ENCODE assay signal across 8 cellular contexts in the genomic region with DNA sequence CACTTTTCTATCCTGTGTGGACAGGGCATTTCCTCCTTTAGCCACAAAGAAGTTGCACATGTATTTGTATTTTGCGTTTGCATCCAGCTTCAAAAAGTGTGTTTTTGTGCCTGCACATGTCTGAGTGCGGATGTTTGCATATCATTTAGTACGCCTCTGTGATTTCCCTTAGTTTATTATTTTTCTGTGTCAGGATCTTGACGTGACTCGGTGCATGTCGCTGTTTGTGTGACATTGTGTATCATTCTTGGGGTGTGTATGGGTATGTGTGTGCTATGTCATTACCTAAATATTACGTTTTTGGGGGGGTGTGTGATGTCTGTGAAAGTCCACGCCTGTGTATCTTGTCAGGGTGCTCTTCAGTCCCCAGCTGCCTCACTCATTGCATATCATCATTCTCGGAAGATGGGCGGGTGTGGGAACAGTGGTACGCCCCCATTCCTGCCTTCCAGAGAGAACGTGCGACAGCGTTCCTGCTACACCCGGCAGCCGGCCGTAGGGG. TPM values are rescaled to one million over a fixed set of nuclear protein-coding genes. Genes with fewer than 3 reads are reported as not detected.
DNase-seq lines count a peak whose midpoint lies in the region; ATAC-seq and TF ChIP-seq lines count a peak whose summit lies in the region.

No MANE protein-coding gene starts in this region.

- no peaks in the 10 kb centered on the region for H3K27me3 ChIP-seq in tibial nerve

- peak overlapping the region; percentile 86 to 96 (median 90) for H3K4me3 ChIP-seq in tibial nerve

- peaks cover 4 to 38% (median 20%) of the 10 kb centered on the region in 4 donors for H3K4me1 ChIP-seq in tibial nerve

- 1% methylated on average over 14 to 17 of the region's 17 CpGs for WGBS in tibial nerve, 2 donors

- H3K9me3 Mint-ChIP-seq in activated naive CD4-positive, alpha-beta T cell treated with anti-CD3 and anti-CD28 coated beads for 36 hours, result no peaks in the 10 kb centered on the region
- H3K9me3 Mint-ChIP-seq in activated naive CD8-positive, alpha-beta T cell treated with anti-CD3 and anti-CD28 coated beads, Interleukin-2, amount 10 ng/mL, durations not matched to agents 7 days and 5 days, result no peaks in the 10 kb centered on the region

- CTCF ChIA-PET in activated naive CD4-positive, alpha-beta T cell treated with anti-CD3 and anti-CD28 coated beads for 36 hours (lab: Charles Lee), result interaction anchor here (0.7 to 2.9 kb wide), 7 partner anchors 9 to 69 kb away, joined by 3 to 14 read pairs (median 4); a partner anchor contains a TSS

- no peak for ATAC-seq in activated naive CD8-positive, alpha-beta T cell treated with anti-CD3 and anti-CD28 coated beads, Interleukin-2, amount 10 ng/mL, durations not matched to agents 7 days and 5 days (ENCODE audit: low read depth)
- peak; percentile 2 for ATAC-seq in left colon

- peak overlapping the region; percentile 100 for H3K4me3 Mint-ChIP-seq in activated naive CD4-positive, alpha-beta T cell treated with anti-CD3 and anti-CD28 coated beads for 36 hours
- H3K4me3 Mint-ChIP-seq in activated naive CD8-positive, alpha-beta T cell treated with anti-CD3 and anti-CD28 coated beads, Interleukin-2, amount 10 ng/mL, durations not matched to agents 7 days and 5 days, result peak overlapping the region; percentile 100

- TF ChIP-seq POLR2A in tibial nerve (IDR thresholded peaks at IDR 0.05), result no peak

- H3K27me3 Mint-ChIP-seq in activated naive CD4-positive, alpha-beta T cell treated with anti-CD3 and anti-CD28 coated beads for 36 hours (ENCODE audit: low read depth), result no peaks in the 10 kb centered on the region
- H3K27me3 Mint-ChIP-seq in activated naive CD8-positive, alpha-beta T cell treated with anti-CD3 and anti-CD28 coated beads, Interleukin-2, amount 10 ng/mL, durations not matched to agents 7 days and 5 days, result no peaks in the 10 kb centered on the region

- H3K36me3 Mint-ChIP-seq in activated naive CD4-positive, alpha-beta T cell treated with anti-CD3 and anti-CD28 coated beads for 36 hours (ENCODE audit: low read depth), result peaks cover 5% of the 10 kb centered on the region
- peaks cover 12% of the 10 kb centered on the region for H3K36me3 Mint-ChIP-seq in activated naive CD8-positive, alpha-beta T cell treated with anti-CD3 and anti-CD28 coated beads, Interleukin-2, amount 10 ng/mL, durations not matched to agents 7 days and 5 days

- TF ChIP-seq CTCF in tibial nerve (IDR thresholded peaks at IDR 0.05), result no peak

- POLR2A ChIA-PET in activated naive CD8-positive, alpha-beta T cell treated with anti-CD3 and anti-CD28 coated beads, Interleukin-2, amount 10 ng/mL, durations not matched to agents 7 days and 5 days (lab: Charles Lee), result interaction anchor here (0.6 to 3.4 kb wide), 14 partner anchors 8 to 877 kb away, joined by 3 to 105 read pairs (median 5); a partner anchor contains a TSS

- peaks cover 0 to 10% (median 0%) of the 10 kb centered on the region in 3 donors for H3K36me3 ChIP-seq in tibial nerve

- intact Hi-C loops in activated naive CD4-positive, alpha-beta T cell treated with anti-CD3 and anti-CD28 coated beads for 36 hours (cut with micrococcal nuclease), result loop anchor here (1.0 kb wide), 6 partner anchors 48 to 220 kb away; a partner anchor contains a TSS
- intact Hi-C loops in left colon (cut with DNase I, micrococcal nuclease), result no loop called here

- no peaks in the 10 kb centered on the region for H3K9me3 ChIP-seq in tibial nerve

- peak; percentile 6 for DNase-seq in activated naive CD4-positive, alpha-beta T cell treated with anti-CD3 and anti-CD28 coated beads for 36 hours
- no peak for DNase-seq in activated naive CD4-positive, alpha-beta T cell treated with anti-CD3 and anti-CD28 coated beads, Interleukin-2, amount 50 U/mL, for 16 hours
- DNase-seq in activated naive CD8-positive, alpha-beta T cell treated with anti-CD3 and anti-CD28 coated beads, Interleukin-2, amount 10 ng/mL, durations not matched to agents 7 days and 5 days, result no peak
- DNase-seq in left colon (no peak), tibial nerve (ENCODE audit: low spot score in 2 of 2) (no peak), RPMI8226 (no peak), DMS 273 treated with DMSO at 0.1 percent for 48 hours (lab: John Stamatoyannopoulos, UW) (no peak), NCI-H1092 (lab: John Stamatoyannopoulos, UW) (no peak)

- peak overlapping the region; percentile 99 for H3K27ac Mint-ChIP-seq in activated naive CD4-positive, alpha-beta T cell treated with anti-CD3 and anti-CD28 coated beads for 36 hours
- peak overlapping the region; percentile 100 for H3K27ac Mint-ChIP-seq in activated naive CD8-positive, alpha-beta T cell treated with anti-CD3 and anti-CD28 coated beads, Interleukin-2, amount 10 ng/mL, durations not matched to agents 7 days and 5 days

- TF ChIP-seq EP300 in tibial nerve (IDR thresholded peaks at IDR 0.05), result no peak

- H3K4me1 Mint-ChIP-seq in activated naive CD4-positive, alpha-beta T cell treated with anti-CD3 and anti-CD28 coated beads for 36 hours (ENCODE audit: low read depth), result peaks cover 50% of the 10 kb centered on the region
- peaks cover 31% of the 10 kb centered on the region for H3K4me1 Mint-ChIP-seq in activated naive CD8-positive, alpha-beta T cell treated with anti-CD3 and anti-CD28 coated beads, Interleukin-2, amount 10 ng/mL, durations not matched to agents 7 days and 5 days

- H3K27ac ChIP-seq in tibial nerve, result peak overlapping the region in 3 of 4 donors; percentile 99 to 100 (median 99)

RNA-seq across cellular contexts. Expression of a gene that starts 0.4 kb away (rescaled TPM):
- 10 to 100 TPM; 68.8 to 74.3 TPM for total RNA-seq in activated naive CD4-positive, alpha-beta T cell treated with anti-CD3 and anti-CD28 coated beads for 36 hours
- total RNA-seq in activated naive CD8-positive, alpha-beta T cell treated with anti-CD3 and anti-CD28 coated beads, Interleukin-2, amount 10 ng/mL, durations not matched to agents 7 days and 5 days, result 100 to 1,000 TPM; 108 to 118 TPM
- 10 to 100 TPM; 28.0 to 47.5 TPM for total RNA-seq in left colon
- 10 to 100 TPM; 70.6 to 99.2 (median 87.3) TPM for total RNA-seq in tibial nerve

RNA-seq across cellular contexts. Expression of a gene that starts 41.9 kb away (rescaled TPM):
- total RNA-seq in activated naive CD4-positive, alpha-beta T cell treated with anti-CD3 and anti-CD28 coated beads for 36 hours, result under 1 TPM in 1 of 2 experiments, not detected in 1; 0.62 TPM
- total RNA-seq in activated naive CD8-positive, alpha-beta T cell treated with anti-CD3 and anti-CD28 coated beads, Interleukin-2, amount 10 ng/mL, durations not matched to agents 7 days and 5 days, result 1 to 10 TPM; 1.3 to 1.8 TPM
- 1 to 10 TPM; 4.8 to 5.9 TPM for total RNA-seq in left colon
- total RNA-seq in tibial nerve, result not detected

RNA-seq across cellular contexts. Expression of a gene that starts 47.7 kb away (rescaled TPM):
- 100 to 1,000 TPM; 137 to 164 TPM for total RNA-seq in activated naive CD4-positive, alpha-beta T cell treated with anti-CD3 and anti-CD28 coated beads for 36 hours
- 100 to 1,000 TPM; 174 to 183 TPM for total RNA-seq in activated naive CD8-positive, alpha-beta T cell treated with anti-CD3 and anti-CD28 coated beads, Interleukin-2, amount 10 ng/mL, durations not matched to agents 7 days and 5 days
- 100 to 1,000 TPM in 1 of 2 donors, 10 to 100 TPM in 1; 98.4 to 106 TPM for total RNA-seq in left colon
- total RNA-seq in tibial nerve, result 100 to 1,000 TPM; 147 to 231 (median 196) TPM

RNA-seq across cellular contexts. Expression of a gene that starts 48.5 kb away (rescaled TPM):
- 1 to 10 TPM; 2.0 to 2.8 TPM for total RNA-seq in activated naive CD4-positive, alpha-beta T cell treated with anti-CD3 and anti-CD28 coated beads for 36 hours
- total RNA-seq in activated naive CD8-positive, alpha-beta T cell treated with anti-CD3 and anti-CD28 coated beads, Interleukin-2, amount 10 ng/mL, durations not matched to agents 7 days and 5 days, result 10 to 100 TPM; 21.8 to 22.6 TPM
- total RNA-seq in left colon (10 to 100 TPM in 1 of 2 donors, 1 to 10 TPM in 1; 6.0 to 36.9 TPM), tibial nerve (1 to 10 TPM in 2 of 4 donors, not detected in 2; 2.1 to 2.4 TPM)

RNA-seq across cellular contexts. Expression of a gene that starts 53.7 kb away (rescaled TPM):
- 1 to 10 TPM; 1.1 to 1.2 TPM for total RNA-seq in activated naive CD4-positive, alpha-beta T cell treated with anti-CD3 and anti-CD28 coated beads for 36 hours
- 1 to 10 TPM; 4.1 to 4.3 TPM for total RNA-seq in activated naive CD8-positive, alpha-beta T cell treated with anti-CD3 and anti-CD28 coated beads, Interleukin-2, amount 10 ng/mL, durations not matched to agents 7 days and 5 days
- total RNA-seq in left colon (under 1 TPM; 0.42 to 0.55 TPM), tibial nerve (1 to 10 TPM in 3 of 4 donors, under 1 TPM in 1; 0.63 to 3.6 (median 1.3) TPM)
